In the genomic region with DNA sequence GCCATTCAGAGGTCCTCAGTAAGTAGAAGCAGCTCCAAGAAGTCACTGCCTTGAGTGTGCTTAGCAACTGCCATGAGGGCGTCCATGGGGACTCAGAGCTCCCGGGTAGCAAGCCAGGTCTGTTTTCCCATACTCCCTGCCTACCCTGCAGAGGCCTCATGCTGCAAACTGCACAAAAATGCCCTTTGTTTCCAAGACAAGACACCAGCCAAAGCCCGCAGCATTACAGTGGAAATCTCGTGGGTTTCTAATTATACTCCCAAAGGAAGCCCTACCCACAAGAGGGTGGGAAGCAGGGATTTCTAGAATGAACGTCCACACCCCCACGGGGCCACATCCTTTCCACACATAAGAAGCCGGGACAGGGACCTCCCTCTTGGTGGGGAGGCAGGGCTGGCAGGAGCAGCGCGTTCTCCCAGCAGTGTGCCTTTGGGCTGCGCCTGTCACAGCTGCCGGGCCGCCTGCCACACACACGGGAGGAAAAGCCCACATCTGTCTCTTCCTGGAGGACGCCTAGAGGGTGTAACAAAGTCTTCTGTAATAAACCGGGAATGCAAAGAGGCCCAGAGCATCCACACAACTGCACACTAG, we compare ENCODE assay signal across 8 cellular contexts. TPM values are rescaled to one million over a fixed set of nuclear protein-coding genes. Genes with fewer than 3 reads are reported as not detected.
DNase-seq lines count a peak whose midpoint lies in the region; ATAC-seq, FAIRE-seq and TF ChIP-seq lines count a peak whose summit lies in the region.

No MANE protein-coding gene starts in this region.

- H3K4me1 Mint-ChIP-seq in astrocyte (ENCODE audit: low read depth, unreplicated experiment) (peaks cover 28% of the 10 kb centered on the region), nephron progenitor cell (peaks cover 33% of the 10 kb centered on the region)
- H3K4me1 Mint-ChIP-seq in stimulated activated memory B cell treated with anti-CD40 and anti-IgM and Interleukin-4, amounts not matched to agents 10 μg/mL and 1 μg/mL and 100 μg/mL, for 72 hours = no peaks in the 10 kb centered on the region

- TF ChIP-seq CTCF in astrocyte (IDR thresholded peaks at IDR 0.05; ENCODE audit: insufficient read depth, low read depth, low read length) (no peak), omental fat pad (IDR thresholded peaks at IDR 0.05) (no peak), nephron progenitor cell (IDR thresholded peaks at IDR 0.05) (no peak)

- no peaks in the 10 kb centered on the region for H3K9me3 ChIP-seq in astrocyte (ENCODE audit: insufficient read depth, low read depth, low read length)

- H3K27ac ChIP-seq in astrocyte (ENCODE audit: low read depth, low read length) (peak overlapping the region; percentile 57), layer of hippocampus (ENCODE audit: low read depth, low read length) (peak overlapping the region; percentile 80)

- H3K4me2 ChIP-seq in astrocyte (ENCODE audit: low read length) = peak overlapping the region; percentile 68

- H3K36me3 Mint-ChIP-seq in astrocyte (ENCODE audit: low read depth, unreplicated experiment) (peaks cover 2% of the 10 kb centered on the region), nephron progenitor cell (ENCODE audit: low read depth) (peaks cover 23% of the 10 kb centered on the region)
- no peaks in the 10 kb centered on the region for H3K36me3 Mint-ChIP-seq in stimulated activated memory B cell treated with anti-CD40 and anti-IgM and Interleukin-4, amounts not matched to agents 10 μg/mL and 1 μg/mL and 100 μg/mL, for 72 hours

- no peaks in the 10 kb centered on the region for H4K20me1 ChIP-seq in astrocyte (ENCODE audit: insufficient read depth, low read length)

- no peaks in the 10 kb centered on the region for H3K36me3 ChIP-seq in astrocyte (ENCODE audit: insufficient read depth, low read length)

- peak overlapping the region; percentile 26 for H3K27ac Mint-ChIP-seq in astrocyte (ENCODE audit: unreplicated experiment)
- H3K27ac Mint-ChIP-seq in stimulated activated memory B cell treated with anti-CD40 and anti-IgM and Interleukin-4, amounts not matched to agents 10 μg/mL and 1 μg/mL and 100 μg/mL, for 72 hours = peak overlapping the region; percentile 57
- no peak overlapping the region for H3K27ac Mint-ChIP-seq in nephron progenitor cell

- no peaks in the 10 kb centered on the region for H3K79me2 ChIP-seq in astrocyte (ENCODE audit: insufficient read depth, low read length)

- H3K27me3 Mint-ChIP-seq in astrocyte (ENCODE audit: low read depth, unreplicated experiment) (no peaks in the 10 kb centered on the region), nephron progenitor cell (ENCODE audit: low read depth, poor library complexity) (peaks cover 10% of the 10 kb centered on the region)
- H3K27me3 Mint-ChIP-seq in stimulated activated memory B cell treated with anti-CD40 and anti-IgM and Interleukin-4, amounts not matched to agents 10 μg/mL and 1 μg/mL and 100 μg/mL, for 72 hours = peaks cover 14% of the 10 kb centered on the region

- H3K9ac ChIP-seq in astrocyte (ENCODE audit: low read length) = no peak overlapping the region

- H3K4me3 Mint-ChIP-seq in astrocyte (ENCODE audit: unreplicated experiment) = peak overlapping the region; percentile 4
- H3K4me3 Mint-ChIP-seq in stimulated activated memory B cell treated with anti-CD40 and anti-IgM and Interleukin-4, amounts not matched to agents 10 μg/mL and 1 μg/mL and 100 μg/mL, for 72 hours = no peak overlapping the region
- no peak overlapping the region for H3K4me3 Mint-ChIP-seq in nephron progenitor cell

- H3K27me3 ChIP-seq in astrocyte (ENCODE audit: insufficient read depth, low read length) (no peaks in the 10 kb centered on the region), layer of hippocampus (ENCODE audit: control insufficient read depth, insufficient read depth, low read length) (no peaks in the 10 kb centered on the region)

- H3K4me3 ChIP-seq in astrocyte (ENCODE audit: insufficient read depth, low read depth, low read length) = no peak overlapping the region

- H2AFZ ChIP-seq in astrocyte (ENCODE audit: low read depth, low read length) = peak overlapping the region; percentile 49

- H3K9me3 Mint-ChIP-seq in astrocyte (ENCODE audit: unreplicated experiment) = no peaks in the 10 kb centered on the region
- H3K9me3 Mint-ChIP-seq in stimulated activated memory B cell treated with anti-CD40 and anti-IgM and Interleukin-4, amounts not matched to agents 10 μg/mL and 1 μg/mL and 100 μg/mL, for 72 hours = no peaks in the 10 kb centered on the region
- peaks cover 7% of the 10 kb centered on the region for H3K9me3 Mint-ChIP-seq in nephron progenitor cell

- H3K4me1 ChIP-seq in astrocyte (ENCODE audit: insufficient read depth, low read length) = peaks cover 24% of the 10 kb centered on the region

- DNase-seq in NCI-H1694 (lab: John Stamatoyannopoulos, UW) = peak; percentile 30
- DNase-seq in astrocyte (ENCODE audit: low read depth) = peak; percentile 27
- no peak for DNase-seq in omental fat pad (ENCODE audit: low spot score)
- DNase-seq in NCI-H2029 treated with DMSO at 0.1 percent for 48 hours (lab: John Stamatoyannopoulos, UW) = no peak
- DNase-seq in cerebellar nuclear complex (lab: John Stamatoyannopoulos, UW) = no peak
- no peak for DNase-seq in nephron progenitor cell

- no peak for ATAC-seq in stimulated activated memory B cell treated with anti-CD40 and anti-IgM and Interleukin-4, amounts not matched to agents 10 μg/mL and 1 μg/mL and 100 μg/mL, for 72 hours
- ATAC-seq in omental fat pad (ENCODE audit: low FRiP score) = no peak

- no peak for FAIRE-seq in astrocyte (lab: Jason Lieb, UNC)

RNA-seq across cellular contexts. Expression of a gene that starts 31.1 kb away (rescaled TPM):
- total RNA-seq in astrocyte = 10.2 and 11.2 TPM in 2 replicates
- 10 to 100 TPM in 2 of 4 donors, 1 to 10 TPM in 2; 3.1 to 17.0 (median 11.1) TPM for total RNA-seq in omental fat pad

Comparison
In these comparisons a context has a peak if more than half of its experiments do, and no peak if none do; other contexts are left out.
1. DNase-seq: peak in NCI-H1694 (single experiment) and astrocyte (single experiment); none in omental fat pad (single experiment), NCI-H2029 treated with DMSO at 0.1 percent for 48 hours (single experiment), cerebellar nuclear complex (0 of 2) and nephron progenitor cell (single experiment).